8 cellular contexts compared by ENCODE assay signal in genomic region chr19:33373701-33374405, GRCh38. TPM values are rescaled to one million over a fixed set of nuclear protein-coding genes. Genes with fewer than 3 reads are reported as not detected.
DNase-seq lines count a peak whose midpoint lies in the region; ATAC-seq, FAIRE-seq and TF ChIP-seq lines count a peak whose summit lies in the region.

TSS of gene CEBPG (plus strand) at chr19:33373709. CDS start at chr19:33379240, 5,531 bp downstream.

- H3K36me3 Mint-ChIP-seq in Calu3 (ENCODE audit: insufficient read depth, unreplicated experiment) = peaks cover 58% of the 10 kb centered on the region

- H3K9me3 ChIP-seq in PC-3 (ENCODE audit: low read length) (no peaks in the 10 kb centered on the region), trophoblast cell (ENCODE audit: insufficient read depth, low read depth, low read length) (no peaks in the 10 kb centered on the region)

- peak; percentile 70 for DNase-seq in Calu3
- peak; percentile 62 for DNase-seq in GM19239 (ENCODE audit: insufficient read length, low spot score)
- DNase-seq in PC-3 = peak; percentile 35
- peak; percentile 69 for DNase-seq in activated naive CD4-positive, alpha-beta T cell treated with anti-CD3 and anti-CD28 coated beads, Interleukin-2, amount 50 U/mL, for 16 hours
- DNase-seq in glomerular visceral epithelial cell (ENCODE audit: extremely low spot score) = peak; percentile 60
- DNase-seq in trophoblast cell = peak in 1 of 2 donors; percentile 62
- no peak for DNase-seq in cerebellar nuclear complex (lab: John Stamatoyannopoulos, UW)

- H3K14ac ChIP-seq in trophoblast cell (ENCODE audit: low read length) = peak within 1 kb of the TSS; percentile 99

- no peaks in the 10 kb centered on the region for H3F3A ChIP-seq in PC-3 (ENCODE audit: low read length, unreplicated experiment)

- no peaks in the 10 kb centered on the region for H3K9me3 Mint-ChIP-seq in Calu3 (ENCODE audit: low read depth, unreplicated experiment)

- WGBS in trophoblast cell (ENCODE audit: extremely low coverage, insufficient coverage, insufficient read length) = no CpG with 5 or more reads among the region's 96 CpGs

- peak within 1 kb of the TSS; percentile 95 for H3K4me3 Mint-ChIP-seq in Calu3 (ENCODE audit: low read depth, unreplicated experiment)

- peak within 1 kb of the TSS; percentile 99 for H3K18ac ChIP-seq in trophoblast cell (ENCODE audit: low read length)

- peak within 1 kb of the TSS; percentile 95 for H3K4me3 ChIP-seq in PC-3 (ENCODE audit: low read length)
- H3K4me3 ChIP-seq in trophoblast cell (ENCODE audit: low read depth, low read length) = peak within 1 kb of the TSS; percentile 98

- POLR2A ChIA-PET in PC-3 (lab: Charles Lee; ENCODE audit: unreplicated experiment) = interaction anchor here (0.6 to 0.7 kb wide), 4 partner anchors 34 to 675 kb away, joined by 3 to 4 read pairs (median 4); no protein-coding TSS in a partner anchor

- H3K9me2 ChIP-seq in PC-3 (replicated peaks; ENCODE audit: low read length) = no peaks in the 10 kb centered on the region

- peak within 1 kb of the TSS; percentile 99 for H4K91ac ChIP-seq in trophoblast cell (ENCODE audit: low read depth, low read length)

- peaks cover 12% of the 10 kb centered on the region for H3K79me1 ChIP-seq in trophoblast cell (ENCODE audit: low read length)

- H3K79me2 ChIP-seq in PC-3 (ENCODE audit: low read length) (peaks cover 49% of the 10 kb centered on the region), trophoblast cell (ENCODE audit: control insufficient read depth, insufficient read depth, low read length, poor library complexity) (peaks cover 16% of the 10 kb centered on the region)

- no peaks in the 10 kb centered on the region for H3K36me3 ChIP-seq in PC-3 (ENCODE audit: low read depth, low read length)
- peaks cover 0 to 2% of the 10 kb centered on the region in 2 experiments for H3K36me3 ChIP-seq in trophoblast cell (ENCODE audit: control insufficient read depth in 1 of 2, insufficient read depth in 2 of 2, low read length in 2 of 2)

- H3K27ac ChIP-seq in PC-3 (ENCODE audit: low read length) = peak within 1 kb of the TSS; percentile 64
- H3K27ac ChIP-seq in trophoblast cell (ENCODE audit: low read depth, low read length) = peak within 1 kb of the TSS; percentile 95

- peak within 1 kb of the TSS; percentile 24 for H2BK12ac ChIP-seq in trophoblast cell (ENCODE audit: low read length)

- peak; percentile 21 for FAIRE-seq in GM19239 (lab: Jason Lieb, UNC)

- peak within 1 kb of the TSS; percentile 91 for H2BK120ac ChIP-seq in trophoblast cell (ENCODE audit: insufficient read depth, low read length, poor library complexity)

- ATAC-seq in HG03342 (IDR thresholded peaks at IDR 0.05; ENCODE audit: unreplicated experiment) = peak; percentile 48
- ATAC-seq in PC-3 = peak; percentile 45

- no peak within 1 kb of the TSS for H3K23ac ChIP-seq in trophoblast cell (ENCODE audit: low read length)

- no peaks in the 10 kb centered on the region for H3K27me3 ChIP-seq in PC-3 (ENCODE audit: low read length)
- H3K27me3 ChIP-seq in trophoblast cell (ENCODE audit: insufficient read depth, low read length) = no peaks in the 10 kb centered on the region

- TF ChIP-seq CTCF in Calu3 (IDR thresholded peaks at IDR 0.05; ENCODE audit: unreplicated experiment) = peak; percentile 27
- no peak for TF ChIP-seq CTCF in PC-3 (conservative IDR thresholded peaks at IDR 0.05; ENCODE audit: low read depth, low read length)

- CTCF ChIA-PET in Calu3 (lab: Charles Lee) (interaction anchor here (0.5 to 1.2 kb wide), 3 partner anchors 11 to 1000 kb away, joined by 3 to 5 read pairs (median 4); no protein-coding TSS in a partner anchor), PC-3 (lab: Charles Lee) (interaction anchor here (0.6 kb wide), 2 partner anchors 12 to 137 kb away, joined by 4 to 5 read pairs; no protein-coding TSS in a partner anchor)

- peaks cover 30% of the 10 kb centered on the region for H3K4me1 ChIP-seq in PC-3 (ENCODE audit: insufficient read depth, low read length)
- peaks cover 4 to 18% of the 10 kb centered on the region in 2 experiments for H3K4me1 ChIP-seq in trophoblast cell (ENCODE audit: control insufficient read depth in 1 of 2, insufficient read depth in 2 of 2, low read length in 2 of 2)

- peak within 1 kb of the TSS; percentile 94 for H3K4ac ChIP-seq in trophoblast cell (ENCODE audit: low read depth, low read length)

- BruUV-seq in Calu3 (replicated peaks; lab: Mats Ljungman, UMichigan) = no TSS peak
- no TSS peak for BruUV-seq in PC-3 (replicated peaks; lab: Mats Ljungman, UMichigan)

- peak within 1 kb of the TSS; percentile 99 for H4K12ac ChIP-seq in trophoblast cell (ENCODE audit: low read depth, low read length)

- peak within 1 kb of the TSS; percentile 94 for H4K8ac ChIP-seq in trophoblast cell (ENCODE audit: low read depth, low read length)

- peaks cover 47% of the 10 kb centered on the region for H4K20me1 ChIP-seq in PC-3 (ENCODE audit: low read length)

- H3K9ac ChIP-seq in PC-3 (ENCODE audit: low read length) = peak within 1 kb of the TSS; percentile 92
- peak within 1 kb of the TSS; percentile 95 for H3K9ac ChIP-seq in trophoblast cell (ENCODE audit: low read length)

- H3K4me2 ChIP-seq in PC-3 (ENCODE audit: low read length) = peak within 1 kb of the TSS; percentile 93
- H3K4me2 ChIP-seq in trophoblast cell (ENCODE audit: low read length) = peak within 1 kb of the TSS; percentile 97

- H3K27ac Mint-ChIP-seq in Calu3 (ENCODE audit: unreplicated experiment) = peak within 1 kb of the TSS; percentile 97

- peak within 1 kb of the TSS; percentile 97 for H2AFZ ChIP-seq in PC-3 (ENCODE audit: low read length)
- peak within 1 kb of the TSS; percentile 96 for H2AFZ ChIP-seq in trophoblast cell (ENCODE audit: insufficient read depth, low read length, poor library complexity)

- H2BK5ac ChIP-seq in trophoblast cell (ENCODE audit: low read depth, low read length, poor library complexity) = peak within 1 kb of the TSS; percentile 95

- peaks cover 2% of the 10 kb centered on the region for H3K27me3 Mint-ChIP-seq in Calu3 (ENCODE audit: unreplicated experiment)

- H2AK5ac ChIP-seq in trophoblast cell (ENCODE audit: low read length) = no peak within 1 kb of the TSS

- intact Hi-C loops in Calu3 (cut with micrococcal nuclease; ENCODE audit: unreplicated experiment) = loop anchor here (5.0 kb wide), 1 partner anchor 72 kb away; the partner anchor contains the start of gene CEBPA
- intact Hi-C loops in PC-3 (cut with micrococcal nuclease) = no loop called here

- H3K4me1 Mint-ChIP-seq in Calu3 (ENCODE audit: low read depth, unreplicated experiment) = peaks cover 25% of the 10 kb centered on the region

RNA-seq across cellular contexts. Expression of gene CEBPG, which starts in this region (rescaled TPM):
- 38.3 and 39.5 TPM in 2 replicates for total RNA-seq in Calu3 (2022)
- total RNA-seq in PC-3 (2014; rRNA removed) = 19.5 and 24.6 TPM in 2 replicates
- polyA plus RNA-seq in trophoblast cell (2013) = 26.6 and 27.5 TPM in 2 replicates

Comparison
In these comparisons a context has a peak if more than half of its experiments do, and no peak if none do; other contexts are left out.
1. DNase-seq: peak in Calu3 (single experiment), GM19239 (single experiment), PC-3 (single experiment), activated naive CD4-positive, alpha-beta T cell treated with anti-CD3 and anti-CD28 coated beads, Interleukin-2, amount 50 U/mL, for 16 hours (single experiment) and glomerular visceral epithelial cell (single experiment); none in cerebellar nuclear complex (0 of 2).